In the genomic region with DNA sequence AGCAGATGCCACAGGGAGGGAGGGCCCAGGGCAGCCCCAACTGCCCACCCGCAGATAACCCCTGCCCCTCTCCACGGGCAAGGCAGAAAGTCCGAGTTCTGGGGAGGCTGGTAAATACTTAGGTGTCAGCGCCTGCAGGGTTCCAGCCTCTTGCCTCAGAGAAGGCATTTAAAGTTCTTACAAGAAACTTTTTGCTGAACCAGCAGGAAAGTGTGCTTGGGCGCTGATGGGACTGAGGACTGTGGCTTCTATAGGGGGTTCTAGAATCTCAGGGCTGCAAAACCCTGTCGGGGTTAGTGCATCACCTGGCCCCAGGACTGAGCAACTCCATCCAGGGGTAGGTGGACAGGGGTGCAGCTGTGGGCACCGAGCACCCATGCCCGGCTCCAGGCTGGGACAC, we compare ENCODE assay signal across 26 cellular contexts.
"Had no signal": no experiment of that assay in that cellular context is flagged by ENCODE, and none has a peak within 500 bp of the region (broad histone marks: within the 10 kb centered on the region; RNA-seq: fewer than 3 reads in every experiment).

No MANE protein-coding gene starts in this region.

- ATAC-seq: activated CD4-positive, alpha-beta T cell treated with anti-CD3 and anti-CD28 coated beads for 36 hours; effector memory CD8-positive, alpha-beta T cell; gastroesophageal sphincter; left cardiac atrium; left ventricle myocardium superior; natural killer cell; psoas muscle; stimulated activated naive CD8-positive, alpha-beta T cell treated with anti-CD3 and anti-CD28 coated beads, Interleukin-15, Interleukin-2, amounts not matched to agents 100 U/mL and 50 U/mL, for 24 hours had no signal

- H3K27me3 ChIP-seq: ascending aorta, brain microvascular endothelial cell, testis had no signal

- H3K9me3 ChIP-seq: testis, transverse colon had no signal

- H3K4me3 ChIP-seq: ascending aorta, gastroesophageal sphincter, psoas muscle, testis, transverse colon had no signal

- FAIRE-seq: endothelial cell of umbilical vein, keratinocyte had no signal

- H3K4me1 Mint-ChIP-seq: activated CD4-positive, alpha-beta T cell treated with anti-CD3 and anti-CD28 coated beads for 36 hours; activated naive CD4-positive, alpha-beta T cell treated with anti-CD3 and anti-CD28 coated beads, Interleukin-2, amount 10 ng/mL, durations not matched to agents 7 days and 5 days; activated naive CD8-positive, alpha-beta T cell treated with anti-CD3 and anti-CD28 coated beads, Interleukin-2, amount 10 ng/mL, durations not matched to agents 7 days and 5 days had no signal

- H3K4me3 Mint-ChIP-seq: activated B cell treated with CpG ODN at 0.5 μM for 24 hours; activated CD4-positive, alpha-beta T cell treated with anti-CD3 and anti-CD28 coated beads for 36 hours; activated naive CD4-positive, alpha-beta T cell treated with anti-CD3 and anti-CD28 coated beads, Interleukin-2, amount 10 ng/mL, durations not matched to agents 7 days and 5 days; activated naive CD8-positive, alpha-beta T cell treated with anti-CD3 and anti-CD28 coated beads, Interleukin-2, amount 10 ng/mL, durations not matched to agents 7 days and 5 days; effector memory CD8-positive, alpha-beta T cell; natural killer cell; T-helper 2 cell treated with Interferon-gamma antibody and Interleukin-4, amounts not matched to agents 5 μg/mL and 100 μg/mL, for 36 hours had no signal

- H3K36me3 ChIP-seq: ascending aorta, brain microvascular endothelial cell, gastroesophageal sphincter, transverse colon had no signal

- H3K36me3 Mint-ChIP-seq: activated naive CD4-positive, alpha-beta T cell treated with anti-CD3 and anti-CD28 coated beads, Interleukin-2, amount 10 ng/mL, durations not matched to agents 7 days and 5 days; activated naive CD8-positive, alpha-beta T cell treated with anti-CD3 and anti-CD28 coated beads, Interleukin-2, amount 10 ng/mL, durations not matched to agents 7 days and 5 days; natural killer cell had no signal

- H3K9me3 Mint-ChIP-seq: activated naive CD4-positive, alpha-beta T cell treated with anti-CD3 and anti-CD28 coated beads, Interleukin-2, amount 10 ng/mL, durations not matched to agents 7 days and 5 days; activated naive CD8-positive, alpha-beta T cell treated with anti-CD3 and anti-CD28 coated beads, Interleukin-2, amount 10 ng/mL, durations not matched to agents 7 days and 5 days; natural killer cell; T-helper 2 cell treated with Interferon-gamma antibody and Interleukin-4, amounts not matched to agents 5 μg/mL and 100 μg/mL, for 36 hours had no signal

- H3K27ac ChIP-seq: ascending aorta, brain microvascular endothelial cell, gastroesophageal sphincter, psoas muscle, testis, transverse colon had no signal

- H3K27ac Mint-ChIP-seq: activated B cell treated with CpG ODN at 0.5 μM for 24 hours; activated CD4-positive, alpha-beta T cell treated with anti-CD3 and anti-CD28 coated beads for 36 hours; activated naive CD4-positive, alpha-beta T cell treated with anti-CD3 and anti-CD28 coated beads, Interleukin-2, amount 10 ng/mL, durations not matched to agents 7 days and 5 days; activated naive CD8-positive, alpha-beta T cell treated with anti-CD3 and anti-CD28 coated beads, Interleukin-2, amount 10 ng/mL, durations not matched to agents 7 days and 5 days; effector memory CD8-positive, alpha-beta T cell; natural killer cell; T-helper 2 cell treated with Interferon-gamma antibody and Interleukin-4, amounts not matched to agents 5 μg/mL and 100 μg/mL, for 36 hours had no signal

- DNase-seq: activated B cell treated with CpG ODN at 0.5 μM for 24 hours; activated CD4-positive, alpha-beta T cell treated with anti-CD3 and anti-CD28 coated beads for 36 hours; activated gamma-delta T cell; activated naive CD4-positive, alpha-beta T cell treated with anti-CD3 and anti-CD28 coated beads, Interleukin-2, amount 10 ng/mL, durations not matched to agents 7 days and 5 days; activated naive CD8-positive, alpha-beta T cell treated with anti-CD3 and anti-CD28 coated beads, Interleukin-2, amount 10 ng/mL, durations not matched to agents 7 days and 5 days; activated T-cell treated with anti-CD3 and anti-CD28 coated beads for 4 hours; brain microvascular endothelial cell; cortex of kidney; effector memory CD8-positive, alpha-beta T cell; hippocampal formation; left cardiac atrium; left ventricle myocardium superior; mammary epithelial cell; midbrain; natural killer cell; psoas muscle; stimulated activated CD4-positive, alpha-beta T cell treated with anti-CD3 and anti-CD28 coated beads, Interleukin-2, amount 100 ng/mL, for 48 hours; stimulated activated naive CD8-positive, alpha-beta T cell treated with anti-CD3 and anti-CD28 coated beads, Interleukin-15, Interleukin-2, amounts not matched to agents 100 U/mL and 50 U/mL, for 24 hours; T-helper 1 cell; testis; transverse colon had no signal
